Comparison of ENCODE assay signal across 17 cellular contexts in the genomic region with DNA sequence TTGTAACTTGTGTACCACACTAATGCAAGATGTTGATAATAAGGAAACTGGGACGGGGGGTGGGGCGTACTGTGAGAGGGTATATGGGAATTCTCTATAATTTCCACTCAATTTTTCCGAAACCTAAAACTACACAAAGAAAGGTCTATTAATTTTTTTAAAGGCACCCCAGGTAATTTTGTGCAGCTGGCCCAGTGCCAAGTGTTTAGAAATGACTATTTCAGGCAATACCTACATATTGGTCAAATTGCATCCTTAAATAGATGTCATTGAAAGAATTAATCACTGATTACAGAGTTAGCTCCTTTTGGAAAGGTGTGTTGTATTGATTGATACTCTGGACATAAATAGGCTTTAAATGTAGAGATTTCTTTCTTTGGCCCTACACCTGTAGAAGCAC. TPM values are rescaled to one million over a fixed set of nuclear protein-coding genes. Genes with fewer than 3 reads are reported as not detected.
DNase-seq lines count a peak whose midpoint lies in the region; ATAC-seq, FAIRE-seq and TF ChIP-seq lines count a peak whose summit lies in the region.
"Had no signal": no experiment of that assay in that cellular context is flagged by ENCODE, and none has a peak within 500 bp of the region (broad histone marks: within the 10 kb centered on the region; RNA-seq: fewer than 3 reads in every experiment).

No MANE protein-coding gene starts in this region.

- H3K9me1 ChIP-seq in K562 (ENCODE audit: control insufficient read depth, insufficient read depth, low read length) (no peaks in the 10 kb centered on the region), endothelial cell of umbilical vein (replicated peaks; ENCODE audit: control insufficient read depth, extremely low read depth, insufficient read depth, low read length) (no peaks in the 10 kb centered on the region)

- no peaks in the 10 kb centered on the region for H3F3A ChIP-seq in SK-N-SH (replicated peaks; ENCODE audit: insufficient read depth)

- peaks cover 6 to 10% (median 6%) of the 10 kb centered on the region in 4 donors for H3K4me1 Mint-ChIP-seq in naive thymus-derived CD8-positive, alpha-beta T cell

- H3K9ac ChIP-seq in SK-N-SH (no peak overlapping the region), K562 (ENCODE audit: insufficient read depth in 1 of 2, low read depth in 2 of 2, low read length in 2 of 2) (no peak overlapping the region), endothelial cell of umbilical vein (replicated peaks; ENCODE audit: extremely low read depth, insufficient read depth, low read length) (no peak overlapping the region)
- H3K9ac ChIP-seq: BLaER1 treated with 17β-estradiol and CSF1 and Interleukin-3, amounts not matched to agents 10 nM and 100 nM had no signal

- H3K4me2 ChIP-seq in SK-N-SH (no peak overlapping the region), K562 (ENCODE audit: insufficient read depth, low read length) (no peak overlapping the region), endothelial cell of umbilical vein (ENCODE audit: insufficient read depth, low read length) (no peak overlapping the region)
- H3K4me2 ChIP-seq: A549; BLaER1 treated with 17β-estradiol and CSF1 and Interleukin-3, amounts not matched to agents 10 nM and 100 nM had no signal

- TF ChIP-seq POLR2A in K562 (conservative IDR thresholded peaks at IDR 0.05) (no peak), endothelial cell of umbilical vein (IDR thresholded peaks at IDR 0.05; ENCODE audit: low read depth, low read length) (no peak)

- dilution Hi-C loops in endothelial cell of umbilical vein (cut with MboI; ENCODE audit: extremely low pct_ligation_motif_present, low sequenced_read_pairs): no loop called here

- no peaks in the 10 kb centered on the region for H3K9me3 ChIP-seq in SK-N-SH
- H3K9me3 ChIP-seq in K562 (replicated peaks; ENCODE audit: control insufficient read depth, insufficient read depth, low read depth, low read length): no peaks in the 10 kb centered on the region
- H3K9me3 ChIP-seq in endothelial cell of umbilical vein (replicated peaks; ENCODE audit: control insufficient read depth, insufficient read depth, low read length): no peaks in the 10 kb centered on the region
- H3K9me3 ChIP-seq: A549; BLaER1 treated with 17β-estradiol and CSF1 and Interleukin-3, amounts not matched to agents 10 nM and 100 nM; Caco-2 had no signal

- BruUV-seq in K562 (replicated peaks; lab: Mats Ljungman, UMichigan): no TSS peak
- no TSS peak for BruUV-seq in endothelial cell of umbilical vein (replicated peaks; lab: Mats Ljungman, UMichigan)

- no peak overlapping the region for H3K4me3 ChIP-seq in SK-N-SH (ENCODE audit: low read depth in 2 of 2, low read length in 1 of 2)
- H3K4me3 ChIP-seq in K562: no peak overlapping the region
- no peak overlapping the region for H3K4me3 ChIP-seq in endothelial cell of umbilical vein (replicated peaks in 1 of 3; ENCODE audit: insufficient read depth in 1 of 3, low read depth in 1 of 3, low read length in 3 of 3)
- H3K4me3 ChIP-seq: A549; BLaER1 treated with 17β-estradiol and CSF1 and Interleukin-3, amounts not matched to agents 10 nM and 100 nM; GM12878 had no signal

- intact Hi-C loops in K562 (cut with micrococcal nuclease): loop anchor here (2.0 to 10.0 kb wide), 4 partner anchors 34 to 728 kb away; no protein-coding TSS in a partner anchor
- intact Hi-C loops in endothelial cell of umbilical vein (cut with micrococcal nuclease): loop anchor here (1.0 kb wide), 1 partner anchor 34 kb away; no protein-coding TSS in a partner anchor

- no peaks in the 10 kb centered on the region for H4K20me1 ChIP-seq in SK-N-SH (ENCODE audit: insufficient read depth)
- no peaks in the 10 kb centered on the region for H4K20me1 ChIP-seq in K562 (replicated peaks; ENCODE audit: control insufficient read depth, insufficient read depth, low read length)
- no peaks in the 10 kb centered on the region for H4K20me1 ChIP-seq in endothelial cell of umbilical vein (replicated peaks; ENCODE audit: control insufficient read depth, extremely low read depth, insufficient read depth, low read length)
- H4K20me1 ChIP-seq: BLaER1 treated with 17β-estradiol and CSF1 and Interleukin-3, amounts not matched to agents 10 nM and 100 nM had no signal

- in situ Hi-C loops in K562 (cut with MboI): no loop called here

- H3K27ac Mint-ChIP-seq in naive thymus-derived CD8-positive, alpha-beta T cell: no peak overlapping the region
- H3K27ac Mint-ChIP-seq: B cell; CD4-positive, alpha-beta T cell; CD8-positive, alpha-beta T cell had no signal

- no peaks in the 10 kb centered on the region for H3K27me3 ChIP-seq in SK-N-SH (ENCODE audit: insufficient read depth)
- no peaks in the 10 kb centered on the region for H3K27me3 ChIP-seq in K562 (ENCODE audit: control insufficient read depth in 2 of 2, insufficient read depth in 2 of 2, low read length in 2 of 2)
- no peaks in the 10 kb centered on the region for H3K27me3 ChIP-seq in endothelial cell of umbilical vein (ENCODE audit: control insufficient read depth in 2 of 2, insufficient read depth in 2 of 2, low read length in 2 of 2)
- H3K27me3 ChIP-seq: BLaER1 treated with 17β-estradiol and CSF1 and Interleukin-3, amounts not matched to agents 10 nM and 100 nM had no signal

- no peaks in the 10 kb centered on the region for H3K79me2 ChIP-seq in SK-N-SH (ENCODE audit: insufficient read depth)
- no peaks in the 10 kb centered on the region for H3K79me2 ChIP-seq in K562 (ENCODE audit: control insufficient read depth, insufficient read depth, low read length)
- no peaks in the 10 kb centered on the region for H3K79me2 ChIP-seq in endothelial cell of umbilical vein (ENCODE audit: control insufficient read depth, insufficient read depth, low read length)

- no peak for TF ChIP-seq RAD21 in SK-N-SH (IDR thresholded peaks at IDR 0.05; ENCODE audit: low read length)
- no peak for TF ChIP-seq RAD21 in K562 (CRISPR knock-in tag; conservative IDR thresholded peaks at IDR 0.05 in 1 of 2, IDR thresholded peaks at IDR 0.05 in 1 of 2)

- ATAC-seq in SK-N-SH treated with all-trans-retinoic acid at 6 μM for 48 hours: no peak; the same call in 2 of the 3 replicates
- no peak for ATAC-seq in K562
- ATAC-seq in naive thymus-derived CD8-positive, alpha-beta T cell: no peak

- H3K4me1 ChIP-seq in SK-N-SH (ENCODE audit: control insufficient read depth in 1 of 2, insufficient read depth in 2 of 2, low read depth in 1 of 2, low read length in 1 of 2): no peaks in the 10 kb centered on the region
- H3K4me1 ChIP-seq in K562 (replicated peaks in 1 of 2; ENCODE audit: control insufficient read depth in 2 of 2, insufficient read depth in 2 of 2, low read length in 2 of 2): no peaks in the 10 kb centered on the region
- H3K4me1 ChIP-seq in endothelial cell of umbilical vein (ENCODE audit: control insufficient read depth, extremely low read depth, insufficient read depth, low read length): no peaks in the 10 kb centered on the region
- H3K4me1 ChIP-seq: A549; BLaER1 treated with 17β-estradiol and CSF1 and Interleukin-3, amounts not matched to agents 10 nM and 100 nM; Caco-2 had no signal

- no peak for DNase-seq in SK-N-SH
- DNase-seq in K562 (ENCODE audit: extremely low read depth in 1 of 4, low spot score in 3 of 4): no peak
- no peak for DNase-seq in endothelial cell of umbilical vein (ENCODE audit: low read depth, low spot score)
- no peak for DNase-seq in NAMALWA (ENCODE audit: low spot score)
- DNase-seq in naive thymus-derived CD8-positive, alpha-beta T cell: no peak
- DNase-seq: CD4-positive, alpha-beta T cell; DMS79 had no signal

- no peak for TF ChIP-seq EP300 in SK-N-SH (IDR thresholded peaks at IDR 0.05; ENCODE audit: borderline replicate concordance in 1 of 2, low read depth in 1 of 2, low read length in 1 of 2)
- no peak for TF ChIP-seq EP300 in K562 (IDR thresholded peaks at IDR 0.05; ENCODE audit: low read length)

- no peak for FAIRE-seq in K562 (lab: Jason Lieb, UNC)
- peak; percentile 15 for FAIRE-seq in endothelial cell of umbilical vein (lab: Jason Lieb, UNC)
- FAIRE-seq: D721Med had no signal

- CTCF ChIA-PET in SK-N-SH (lab: Yijun Ruan, JAX): interaction anchor here (0.6 to 1.8 kb wide), 15 partner anchors 9 to 720 kb away, joined by 3 to 16 read pairs (median 4); a partner anchor contains a TSS
- CTCF ChIA-PET in K562 (lab: Yijun Ruan, JAX; ENCODE audit: low intra/inter-chr PET ratio): interaction anchor here (0.8 to 1.0 kb wide), 2 partner anchors 33 to 733 kb away, joined by 3 read pairs; no protein-coding TSS in a partner anchor
- CTCF ChIA-PET in endothelial cell of umbilical vein (lab: Charles Lee): interaction anchor here (0.7 to 1.6 kb wide), 16 partner anchors 9 to 319 kb away, joined by 3 to 29 read pairs (median 4); a partner anchor contains a TSS

- H2AFZ ChIP-seq in SK-N-SH (ENCODE audit: low read depth) (no peak overlapping the region), K562 (ENCODE audit: low read depth, low read length) (no peak overlapping the region), endothelial cell of umbilical vein (ENCODE audit: low read depth, low read length) (no peak overlapping the region)

- POLR2A ChIA-PET in SK-N-SH (lab: Yijun Ruan, JAX): no interaction called here
- POLR2A ChIA-PET in K562 (lab: Yijun Ruan, JAX): interaction anchor here (1.2 kb wide), 1 partner anchor 10 kb away, joined by 4 read pairs; a partner anchor contains a TSS
- POLR2A ChIA-PET in endothelial cell of umbilical vein (lab: Charles Lee): no interaction called here
- POLR2A ChIA-PET in naive thymus-derived CD8-positive, alpha-beta T cell (lab: Charles Lee): interaction anchor here (1.5 kb wide), 2 partner anchors 10 to 11 kb away, joined by 4 to 8 read pairs; a partner anchor contains a TSS

- H3K36me3 ChIP-seq in SK-N-SH (replicated peaks in 1 of 2; ENCODE audit: control insufficient read depth in 1 of 2, insufficient read depth in 2 of 2, low read length in 1 of 2) (no peaks in the 10 kb centered on the region), K562 (ENCODE audit: control insufficient read depth, insufficient read depth, low read length) (no peaks in the 10 kb centered on the region), endothelial cell of umbilical vein (ENCODE audit: control insufficient read depth in 2 of 2, extremely low read depth in 1 of 2, insufficient read depth in 2 of 2, low read length in 2 of 2) (no peaks in the 10 kb centered on the region)
- H3K36me3 ChIP-seq: BLaER1 treated with 17β-estradiol and CSF1 and Interleukin-3, amounts not matched to agents 10 nM and 100 nM had no signal

- H3K27ac ChIP-seq in SK-N-SH (ENCODE audit: low read depth in 2 of 2, low read length in 1 of 2) (no peak overlapping the region), K562 (ENCODE audit: extremely low read depth, low read depth, low read length) (no peak overlapping the region), endothelial cell of umbilical vein (ENCODE audit: insufficient read depth, low read depth, low read length) (no peak overlapping the region)
- H3K27ac ChIP-seq: 22Rv1; A549; BLaER1 treated with 17β-estradiol and CSF1 and Interleukin-3, amounts not matched to agents 10 nM and 100 nM; C4-2B had no signal

- no peak overlapping the region for H3K4me3 Mint-ChIP-seq in naive thymus-derived CD8-positive, alpha-beta T cell
- H3K4me3 Mint-ChIP-seq: B cell; CD4-positive, alpha-beta T cell; CD8-positive, alpha-beta T cell had no signal

- H3K36me3 Mint-ChIP-seq in naive thymus-derived CD8-positive, alpha-beta T cell: no peaks in the 10 kb centered on the region
- H3K36me3 Mint-ChIP-seq: CD8-positive, alpha-beta T cell had no signal

- no peaks in the 10 kb centered on the region for H3K9me2 ChIP-seq in SK-N-SH

- peaks cover 0 to 5% (median 0%) of the 10 kb centered on the region in 5 donors for H3K27me3 Mint-ChIP-seq in naive thymus-derived CD8-positive, alpha-beta T cell
- H3K27me3 Mint-ChIP-seq: B cell; CD4-positive, alpha-beta T cell had no signal

- TF ChIP-seq CTCF in SK-N-SH (IDR thresholded peaks at IDR 0.05): no peak
- no peak for TF ChIP-seq CTCF in K562 (IDR thresholded peaks at IDR 0.05 in 2 of 3, conservative IDR thresholded peaks at IDR 0.05 in 1 of 3; ENCODE audit: insufficient read depth in 2 of 3, low read depth in 1 of 3, low read length in 3 of 3)
- TF ChIP-seq CTCF in endothelial cell of umbilical vein (IDR thresholded peaks at IDR 0.05; ENCODE audit: extremely low read depth in 1 of 2, insufficient read depth in 1 of 2, low read depth in 1 of 2, low read length in 2 of 2): no peak

- no peaks in the 10 kb centered on the region for H3K9me3 Mint-ChIP-seq in naive thymus-derived CD8-positive, alpha-beta T cell
- H3K9me3 Mint-ChIP-seq: CD4-positive, alpha-beta T cell; CD8-positive, alpha-beta T cell had no signal

- 64% methylated on average over 3 of the region's 3 CpGs for WGBS in SK-N-SH (ENCODE audit: low lambda C conversion rate)
- 40% methylated on average over 3 of the region's 3 CpGs for WGBS in K562 (ENCODE audit: insufficient coverage, low coverage, missing lambda C conversion rate)

RNA-seq across cellular contexts. Expression of a gene that starts 10.1 kb away (rescaled TPM):
- polyA plus RNA-seq in SK-N-SH (2012; rRNA removed) (17.0 and 20.0 TPM in 2 replicates), K562 (2011; rRNA removed) (19.5 and 35.4 TPM in 2 replicates), K562 (2014; fragmentation: Illumina TruSeq; extraction: Trizol) (22.6 and 25.8 TPM in 2 replicates), K562 (2014; fragmentation: Nextera tagmentation; extraction: Ambion mirVana) (1 to 10 TPM in 1 of 2 experiments, under 1 TPM in 1; 0.96 to 1.0 TPM), K562 (2014; rRNA removed) (22.4 and 22.7 TPM in 2 replicates), endothelial cell of umbilical vein (17.1 and 17.6 TPM in 2 replicates)
- 13.6 and 14.2 TPM in 2 replicates for polyA plus RNA-seq in SK-N-SH (2012; cell fraction: cytosol; rRNA removed)
- polyA plus RNA-seq in SK-N-SH (2012; cell fraction: nucleus; rRNA removed): 33.9 and 46.3 TPM in 2 replicates
- 33.7 and 89.5 TPM in 2 replicates for total RNA-seq in K562 (2011; cell fraction: chromatin; rRNA removed; ENCODE audit: low replicate concordance)
- 12.2 and 16.1 TPM in 2 replicates for total RNA-seq in K562 (2011; cell fraction: nucleolus; rRNA removed)
- 27.9 and 35.1 TPM in 2 replicates for total RNA-seq in K562 (2011; cell fraction: nucleoplasm; rRNA removed)
- total RNA-seq in K562 (2014; rRNA removed) (14.1 and 16.7 TPM in 2 replicates), K562 (2014; rRNA removed; fragmentation: Illumina TruSeq; extraction: Trizol) (18.1 and 25.2 TPM in 2 replicates), K562 (2015; rRNA removed; fragmentation: Illumina TruSeq; extraction: Trizol) (22.5 and 25.7 TPM in 2 replicates), K562 (2021) (24.2 and 24.9 TPM in 2 replicates), endothelial cell of umbilical vein (20.3 and 20.7 TPM in 2 replicates)
- polyA plus RNA-seq in K562 (2011; cell fraction: cytosol; rRNA removed): 16.8 and 22.8 TPM in 2 replicates
- polyA plus RNA-seq in K562 (2011; cell fraction: nucleus; rRNA removed): 37.4 and 57.2 TPM in 2 replicates
- polyA plus RNA-seq in K562 (2012): 16.1 and 17.9 TPM in 2 replicates
- 38.0 and 48.5 TPM in 2 replicates for polyA minus RNA-seq in K562 (2011; rRNA and poly(A)+ RNA removed)
- 14.4 and 18.8 TPM in 2 replicates for polyA minus RNA-seq in K562 (2011; cell fraction: cytosol; rRNA and poly(A)+ RNA removed)
- polyA minus RNA-seq in K562 (2011; cell fraction: nucleus; rRNA and poly(A)+ RNA removed): 15.1 and 17.4 TPM in 2 replicates
- 13.9 and 14.1 TPM in 2 replicates for polyA plus RNA-seq in endothelial cell of umbilical vein (2011; cell fraction: cytosol; rRNA removed)
- 50.3 and 68.8 TPM in 2 replicates for polyA plus RNA-seq in endothelial cell of umbilical vein (2011; cell fraction: nucleus; rRNA removed)
- polyA plus RNA-seq in endothelial cell of umbilical vein (2012): 19.2 and 22.8 TPM in 2 replicates
- 24.5 and 30.0 TPM in 2 replicates for polyA minus RNA-seq in endothelial cell of umbilical vein
- 18.3 TPM for polyA minus RNA-seq in endothelial cell of umbilical vein (2011; cell fraction: cytosol; rRNA and poly(A)+ RNA removed)
- polyA minus RNA-seq in endothelial cell of umbilical vein (2011; cell fraction: nucleus; rRNA and poly(A)+ RNA removed): 22.5 and 28.6 TPM in 2 replicates
- 10 to 100 TPM; 35.7 to 37.4 TPM for total RNA-seq in naive thymus-derived CD8-positive, alpha-beta T cell
- polyA plus RNA-seq in naive thymus-derived CD8-positive, alpha-beta T cell: 10 to 100 TPM; 13.0 to 28.3 (median 21.7) TPM

Comparison
In these comparisons a context has a peak if more than half of its experiments do, and no peak if none do; other contexts are left out.
1. POLR2A ChIA-PET loops: an anchor here in K562 (1.2 kb wide) and naive thymus-derived CD8-positive, alpha-beta T cell (1.5 kb wide); none called in SK-N-SH and endothelial cell of umbilical vein.